Comparison of ENCODE assay signal across 15 cellular contexts in the genomic region with DNA sequence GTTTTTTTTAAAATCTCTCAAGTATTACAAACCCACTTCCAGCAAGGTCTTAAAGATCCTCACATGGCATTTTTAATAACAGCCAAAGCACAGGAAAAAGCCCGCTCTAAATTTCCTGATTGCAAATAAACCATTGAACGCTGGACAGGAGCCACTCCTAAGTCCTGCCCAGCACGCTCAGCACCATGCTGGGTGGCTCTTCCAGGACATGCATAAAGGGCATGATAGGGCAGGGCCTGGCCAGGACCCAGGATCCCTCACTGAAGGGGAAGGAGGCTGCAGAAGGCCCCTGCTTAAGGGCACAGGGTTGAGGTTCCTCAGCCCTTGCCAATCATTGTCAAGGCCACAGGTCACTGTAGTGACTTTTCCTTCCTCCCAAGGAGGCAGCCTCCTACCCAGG.
A peak's percentile ranks its signal among the peaks of the same experiment; 100 is the strongest.
DNase-seq lines count a peak whose midpoint lies in the region; ATAC-seq, FAIRE-seq and TF ChIP-seq lines count a peak whose summit lies in the region.
"Had no signal": no experiment of that assay in that cellular context is flagged by ENCODE, and none has a peak within 500 bp of the region (broad histone marks: within the 10 kb centered on the region; RNA-seq: fewer than 3 reads in every experiment).

No MANE protein-coding gene starts in this region.

- H3F3A ChIP-seq in MM.1S (ENCODE audit: insufficient read depth, low read length) = peaks cover 3% of the 10 kb centered on the region; the same call in 1 of the 2 replicates

- H4K20me1 ChIP-seq in BLaER1 = peaks cover 53% of the 10 kb centered on the region
- H4K20me1 ChIP-seq in MM.1S (ENCODE audit: insufficient read depth, low read length) = no peaks in the 10 kb centered on the region

- DNase-seq in HTR-8/SVneo (ENCODE audit: insufficient read length, low spot score) (no peak), heart left ventricle (peak in 3 of 5 donors; percentile 50 to 78 (median 73)), medulla oblongata (ENCODE audit: extremely low spot score) (peak; percentile 56), NCI-H82 treated with DMSO at 0.1 percent for 48 hours (lab: John Stamatoyannopoulos, UW; ENCODE audit: unreplicated experiment) (no peak), testis (no peak), MM.1S (no peak)
- DNase-seq: ACHN; CD8-positive, alpha-beta memory T cell; NCI-H1436 treated with DMSO at 0.1 percent for 48 hours; NCI-H2081 treated with DMSO at 0.1 percent for 48 hours; NCI-H524 treated with DMSO at 0.1 percent for 48 hours; NK-92 treated with Interleukin-12 subunit alpha and Interleukin-12 subunit beta, amount 100 ng/mL, for 24 hours; OCI-M1; RPMI8226 had no signal

- no peak overlapping the region for H2AFZ ChIP-seq in MM.1S (ENCODE audit: low read length)

- TF ChIP-seq CTCF in heart left ventricle (IDR thresholded peaks at IDR 0.05) (no peak), testis (IDR thresholded peaks at IDR 0.05) (no peak), MM.1S (IDR thresholded peaks at IDR 0.05; ENCODE audit: low read length) (no peak)

- 36 to 63% (median 48%) methylated on average over 3 of the region's 3 CpGs for WGBS in heart left ventricle, 4 donors
- WGBS in testis, 2 donors = 81 to 82% methylated on average over 3 of the region's 3 CpGs

- H3K4me1 ChIP-seq in BLaER1 = peaks cover 82% of the 10 kb centered on the region
- H3K4me1 ChIP-seq in heart left ventricle = peaks cover 0 to 66% (median 41%) of the 10 kb centered on the region in 12 donors
- peaks cover 2% of the 10 kb centered on the region for H3K4me1 ChIP-seq in testis
- no peaks in the 10 kb centered on the region for H3K4me1 ChIP-seq in MM.1S (ENCODE audit: low read length)

- H3K4me2 ChIP-seq in BLaER1 (peak overlapping the region; percentile 69), MM.1S (ENCODE audit: low read depth, low read length) (no peak overlapping the region)

- FAIRE-seq in HTR-8/SVneo (lab: Jason Lieb, UNC) = peak; percentile 26

- H3K9me3 ChIP-seq in BLaER1 (no peaks in the 10 kb centered on the region), heart left ventricle (no peaks in the 10 kb centered on the region), testis (no peaks in the 10 kb centered on the region), MM.1S (replicated peaks; ENCODE audit: insufficient read depth, low read length) (no peaks in the 10 kb centered on the region)

- peaks cover 51% of the 10 kb centered on the region for H3K36me3 ChIP-seq in BLaER1
- H3K36me3 ChIP-seq in heart left ventricle = peaks cover 0 to 80% (median 40%) of the 10 kb centered on the region in 9 donors
- H3K36me3 ChIP-seq in testis (ENCODE audit: low read depth, missing control alignments) = no peaks in the 10 kb centered on the region
- no peaks in the 10 kb centered on the region for H3K36me3 ChIP-seq in MM.1S (replicated peaks; ENCODE audit: insufficient read depth, low read length)

- ATAC-seq in heart left ventricle = peak; percentile 19 to 71 (median 48)

- intact Hi-C loops in heart left ventricle (cut with DNase I) (no loop called here), testis (cut with DNase I; ENCODE audit: low total_unique reads) (no loop called here)

- H3K27ac ChIP-seq in BLaER1 (no peak overlapping the region), heart left ventricle (peak overlapping the region in 11 of 12 donors; percentile 49 to 96 (median 91)), testis (no peak overlapping the region), MM.1S (ENCODE audit: low read length) (no peak overlapping the region)

- no peaks in the 10 kb centered on the region for H3K27me3 ChIP-seq in BLaER1
- H3K27me3 ChIP-seq in heart left ventricle = no peaks in the 10 kb centered on the region
- no peaks in the 10 kb centered on the region for H3K27me3 ChIP-seq in testis
- H3K27me3 ChIP-seq in MM.1S (replicated peaks; ENCODE audit: insufficient read depth, low read length) = no peaks in the 10 kb centered on the region

- H3K9ac ChIP-seq in BLaER1 (no peak overlapping the region), MM.1S (ENCODE audit: low read length) (no peak overlapping the region)

- TF ChIP-seq POLR2A in heart left ventricle (IDR thresholded peaks at IDR 0.05) = no peak
- no peak for TF ChIP-seq POLR2A in testis (IDR thresholded peaks at IDR 0.05)

- H3K9me2 ChIP-seq in MM.1S (replicated peaks; ENCODE audit: insufficient read depth, low read length) = no peaks in the 10 kb centered on the region

- H3K4me3 ChIP-seq in BLaER1 (no peak overlapping the region), heart left ventricle (no peak overlapping the region), testis (no peak overlapping the region), MM.1S (ENCODE audit: low read length) (no peak overlapping the region)

- no peaks in the 10 kb centered on the region for H3K79me2 ChIP-seq in MM.1S (ENCODE audit: low read length)

Comparison
In these comparisons a context has a peak if more than half of its experiments do, and no peak if none do; other contexts are left out.
1. H3K27ac ChIP-seq: peak in heart left ventricle (11 of 12); none in BLaER1 (single experiment), testis (0 of 2) and MM.1S (single experiment).
2. DNase-seq: peak in heart left ventricle (3 of 5) and medulla oblongata (single experiment); none in HTR-8/SVneo (single experiment), NCI-H82 treated with DMSO at 0.1 percent for 48 hours (single experiment), testis (single experiment) and MM.1S (single experiment).